1 cellular context compared by ENCODE assay signal in genomic region chr3:127113571-127113891, GRCh38.
TF ChIP-seq lines count a peak whose summit lies in the region.

No MANE protein-coding gene starts in this region.

TF ChIP-seq in HepG2, 621 proteins besides CTCF, POLR2A, EP300 and RAD21 (continued from another document and continues in another):
- TF ChIP-seq PATZ1 (CRISPR knock-in tag; IDR thresholded peaks at IDR 0.05): peak; percentile 67
- TF ChIP-seq SYNCRIP (IDR thresholded peaks at IDR 0.05; ENCODE audit: insufficient read depth, low read depth, low read length): no peak
- no peak for TF ChIP-seq ZNF7 (CRISPR knock-in tag; IDR thresholded peaks at IDR 0.05)
- no peak for TF ChIP-seq FOXP1 (IDR thresholded peaks at IDR 0.05)
- TF ChIP-seq FOXP1 (CRISPR knock-in tag; IDR thresholded peaks at IDR 0.05): peak; percentile 65
- no peak for TF ChIP-seq ARHGAP35 (CRISPR knock-in tag; IDR thresholded peaks at IDR 0.05; ENCODE audit: borderline replicate concordance)
- TF ChIP-seq, protein P1, sequence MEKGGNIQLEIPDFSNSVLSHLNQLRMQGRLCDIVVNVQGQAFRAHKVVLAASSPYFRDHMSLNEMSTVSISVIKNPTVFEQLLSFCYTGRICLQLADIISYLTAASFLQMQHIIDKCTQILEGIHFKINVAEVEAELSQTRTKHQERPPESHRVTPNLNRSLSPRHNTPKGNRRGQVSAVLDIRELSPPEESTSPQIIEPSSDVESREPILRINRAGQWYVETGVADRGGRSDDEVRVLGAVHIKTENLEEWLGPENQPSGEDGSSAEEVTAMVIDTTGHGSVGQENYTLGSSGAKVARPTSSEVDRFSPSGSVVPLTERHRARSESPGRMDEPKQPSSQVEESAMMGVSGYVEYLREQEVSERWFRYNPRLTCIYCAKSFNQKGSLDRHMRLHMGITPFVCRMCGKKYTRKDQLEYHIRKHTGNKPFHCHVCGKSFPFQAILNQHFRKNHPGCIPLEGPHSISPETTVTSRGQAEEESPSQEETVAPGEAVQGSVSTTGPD (CRISPR knock-in tag; IDR thresholded peaks at IDR 0.05): peak; percentile 94
- TF ChIP-seq HMG20A (CRISPR knock-in tag; IDR thresholded peaks at IDR 0.05; ENCODE audit: borderline replicate concordance): peak; percentile 75
- no peak for TF ChIP-seq YEATS4 (CRISPR knock-in tag; IDR thresholded peaks at IDR 0.05; ENCODE audit: borderline replicate concordance)
- peak; percentile 51; the same call in 1 of the 2 replicates for TF ChIP-seq PHF21A (CRISPR knock-in tag; IDR thresholded peaks at IDR 0.05)
- TF ChIP-seq PRDM10 (CRISPR knock-in tag; IDR thresholded peaks at IDR 0.05; ENCODE audit: low read depth): 0 out of 2 replicates have a peak, but pooled peaks have one; percentile 19
- TF ChIP-seq, protein P2, sequence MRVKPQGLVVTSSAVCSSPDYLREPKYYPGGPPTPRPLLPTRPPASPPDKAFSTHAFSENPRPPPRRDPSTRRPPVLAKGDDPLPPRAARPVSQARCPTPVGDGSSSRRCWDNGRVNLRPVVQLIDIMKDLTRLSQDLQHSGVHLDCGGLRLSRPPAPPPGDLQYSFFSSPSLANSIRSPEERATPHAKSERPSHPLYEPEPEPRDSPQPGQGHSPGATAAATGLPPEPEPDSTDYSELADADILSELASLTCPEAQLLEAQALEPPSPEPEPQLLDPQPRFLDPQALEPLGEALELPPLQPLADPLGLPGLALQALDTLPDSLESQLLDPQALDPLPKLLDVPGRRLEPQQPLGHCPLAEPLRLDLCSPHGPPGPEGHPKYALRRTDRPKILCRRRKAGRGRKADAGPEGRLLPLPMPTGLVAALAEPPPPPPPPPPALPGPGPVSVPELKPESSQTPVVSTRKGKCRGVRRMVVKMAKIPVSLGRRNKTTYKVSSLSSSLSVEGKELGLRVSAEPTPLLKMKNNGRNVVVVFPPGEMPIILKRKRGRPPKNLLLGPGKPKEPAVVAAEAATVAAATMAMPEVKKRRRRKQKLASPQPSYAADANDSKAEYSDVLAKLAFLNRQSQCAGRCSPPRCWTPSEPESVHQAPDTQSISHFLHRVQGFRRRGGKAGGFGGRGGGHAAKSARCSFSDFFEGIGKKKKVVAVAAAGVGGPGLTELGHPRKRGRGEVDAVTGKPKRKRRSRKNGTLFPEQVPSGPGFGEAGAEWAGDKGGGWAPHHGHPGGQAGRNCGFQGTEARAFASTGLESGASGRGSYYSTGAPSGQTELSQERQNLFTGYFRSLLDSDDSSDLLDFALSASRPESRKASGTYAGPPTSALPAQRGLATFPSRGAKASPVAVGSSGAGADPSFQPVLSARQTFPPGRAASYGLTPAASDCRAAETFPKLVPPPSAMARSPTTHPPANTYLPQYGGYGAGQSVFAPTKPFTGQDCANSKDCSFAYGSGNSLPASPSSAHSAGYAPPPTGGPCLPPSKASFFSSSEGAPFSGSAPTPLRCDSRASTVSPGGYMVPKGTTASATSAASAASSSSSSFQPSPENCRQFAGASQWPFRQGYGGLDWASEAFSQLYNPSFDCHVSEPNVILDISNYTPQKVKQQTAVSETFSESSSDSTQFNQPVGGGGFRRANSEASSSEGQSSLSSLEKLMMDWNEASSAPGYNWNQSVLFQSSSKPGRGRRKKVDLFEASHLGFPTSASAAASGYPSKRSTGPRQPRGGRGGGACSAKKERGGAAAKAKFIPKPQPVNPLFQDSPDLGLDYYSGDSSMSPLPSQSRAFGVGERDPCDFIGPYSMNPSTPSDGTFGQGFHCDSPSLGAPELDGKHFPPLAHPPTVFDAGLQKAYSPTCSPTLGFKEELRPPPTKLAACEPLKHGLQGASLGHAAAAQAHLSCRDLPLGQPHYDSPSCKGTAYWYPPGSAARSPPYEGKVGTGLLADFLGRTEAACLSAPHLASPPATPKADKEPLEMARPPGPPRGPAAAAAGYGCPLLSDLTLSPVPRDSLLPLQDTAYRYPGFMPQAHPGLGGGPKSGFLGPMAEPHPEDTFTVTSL (CRISPR knock-in tag; IDR thresholded peaks at IDR 0.05; ENCODE audit: borderline replicate concordance): peak; percentile 93
- TF ChIP-seq HHEX (CRISPR knock-in tag; IDR thresholded peaks at IDR 0.05): peak; percentile 96
- TF ChIP-seq MAF1 (CRISPR knock-in tag; IDR thresholded peaks at IDR 0.05; ENCODE audit: borderline replicate concordance): no peak
- TF ChIP-seq SP5 (CRISPR knock-in tag; IDR thresholded peaks at IDR 0.05; ENCODE audit: borderline replicate concordance, low read depth): peak; percentile 46; the same call in 1 of the 2 replicates
- TF ChIP-seq, protein P3, sequence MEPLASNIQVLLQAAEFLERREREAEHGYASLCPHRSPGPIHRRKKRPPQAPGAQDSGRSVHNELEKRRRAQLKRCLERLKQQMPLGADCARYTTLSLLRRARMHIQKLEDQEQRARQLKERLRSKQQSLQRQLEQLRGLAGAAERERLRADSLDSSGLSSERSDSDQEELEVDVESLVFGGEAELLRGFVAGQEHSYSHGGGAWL (CRISPR knock-in tag; IDR thresholded peaks at IDR 0.05): 0 out of 2 replicates have a peak, but pooled peaks have one; percentile 28
- no peak for TF ChIP-seq KDM5B (CRISPR knock-in tag; IDR thresholded peaks at IDR 0.05; ENCODE audit: borderline replicate concordance)
- TF ChIP-seq ATF1 (CRISPR knock-in tag; IDR thresholded peaks at IDR 0.05): 0 out of 2 replicates have a peak, but pooled peaks have one; percentile 17
- peak; percentile 87 for TF ChIP-seq SOX13 (IDR thresholded peaks at IDR 0.05)
- TF ChIP-seq SOX13 (CRISPR knock-in tag; conservative IDR thresholded peaks at IDR 0.05 in 1 of 2, IDR thresholded peaks at IDR 0.05 in 1 of 2): peak in 1 of 2 experiments; percentile 93; a peak in 2 of 4 replicates
- no peak for TF ChIP-seq SMAD1 (CRISPR knock-in tag; IDR thresholded peaks at IDR 0.05; ENCODE audit: borderline replicate concordance, low read depth)
- peak; percentile 60; the same call in 1 of the 2 replicates for TF ChIP-seq ZNF605 (CRISPR knock-in tag; IDR thresholded peaks at IDR 0.05)
- TF ChIP-seq, protein P4, sequence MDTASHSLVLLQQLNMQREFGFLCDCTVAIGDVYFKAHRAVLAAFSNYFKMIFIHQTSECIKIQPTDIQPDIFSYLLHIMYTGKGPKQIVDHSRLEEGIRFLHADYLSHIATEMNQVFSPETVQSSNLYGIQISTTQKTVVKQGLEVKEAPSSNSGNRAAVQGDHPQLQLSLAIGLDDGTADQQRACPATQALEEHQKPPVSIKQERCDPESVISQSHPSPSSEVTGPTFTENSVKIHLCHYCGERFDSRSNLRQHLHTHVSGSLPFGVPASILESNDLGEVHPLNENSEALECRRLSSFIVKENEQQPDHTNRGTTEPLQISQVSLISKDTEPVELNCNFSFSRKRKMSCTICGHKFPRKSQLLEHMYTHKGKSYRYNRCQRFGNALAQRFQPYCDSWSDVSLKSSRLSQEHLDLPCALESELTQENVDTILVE (CRISPR knock-in tag; IDR thresholded peaks at IDR 0.05): 0 out of 2 replicates have a peak, but pooled peaks have one; percentile 17
- peak; percentile 14; the same call in 1 of the 2 replicates for TF ChIP-seq PITX1 (CRISPR knock-in tag; IDR thresholded peaks at IDR 0.05)
- TF ChIP-seq ZNF709 (CRISPR knock-in tag; IDR thresholded peaks at IDR 0.05): no peak
- TF ChIP-seq ZNF292 (CRISPR knock-in tag; IDR thresholded peaks at IDR 0.05; ENCODE audit: borderline replicate concordance, low read depth): no peak
- TF ChIP-seq FOXA1 (IDR thresholded peaks at IDR 0.05): no peak; the same call in 1 of the 2 replicates
- peak; percentile 85 for TF ChIP-seq FOXA1 (CRISPR knock-in tag; IDR thresholded peaks at IDR 0.05)
- no peak for TF ChIP-seq ZNF746 (CRISPR knock-in tag; IDR thresholded peaks at IDR 0.05)
- TF ChIP-seq FOSL2 (CRISPR knock-in tag; IDR thresholded peaks at IDR 0.05): peak; percentile 98
- peak; percentile 72; the same call in 1 of the 2 replicates for TF ChIP-seq FOXO1 (CRISPR knock-in tag; IDR thresholded peaks at IDR 0.05)
- no peak for TF ChIP-seq ZNF747 (CRISPR knock-in tag; IDR thresholded peaks at IDR 0.05; ENCODE audit: borderline replicate concordance)
- TF ChIP-seq KDM3A (CRISPR knock-in tag; IDR thresholded peaks at IDR 0.05; ENCODE audit: low read depth): no peak
- TF ChIP-seq, protein P5, sequence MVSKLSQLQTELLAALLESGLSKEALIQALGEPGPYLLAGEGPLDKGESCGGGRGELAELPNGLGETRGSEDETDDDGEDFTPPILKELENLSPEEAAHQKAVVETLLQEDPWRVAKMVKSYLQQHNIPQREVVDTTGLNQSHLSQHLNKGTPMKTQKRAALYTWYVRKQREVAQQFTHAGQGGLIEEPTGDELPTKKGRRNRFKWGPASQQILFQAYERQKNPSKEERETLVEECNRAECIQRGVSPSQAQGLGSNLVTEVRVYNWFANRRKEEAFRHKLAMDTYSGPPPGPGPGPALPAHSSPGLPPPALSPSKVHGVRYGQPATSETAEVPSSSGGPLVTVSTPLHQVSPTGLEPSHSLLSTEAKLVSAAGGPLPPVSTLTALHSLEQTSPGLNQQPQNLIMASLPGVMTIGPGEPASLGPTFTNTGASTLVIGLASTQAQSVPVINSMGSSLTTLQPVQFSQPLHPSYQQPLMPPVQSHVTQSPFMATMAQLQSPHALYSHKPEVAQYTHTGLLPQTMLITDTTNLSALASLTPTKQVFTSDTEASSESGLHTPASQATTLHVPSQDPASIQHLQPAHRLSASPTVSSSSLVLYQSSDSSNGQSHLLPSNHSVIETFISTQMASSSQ (IDR thresholded peaks at IDR 0.05; ENCODE audit: low read depth): no peak
- TF ChIP-seq, protein P5 (CRISPR knock-in tag; IDR thresholded peaks at IDR 0.05; ENCODE audit: borderline replicate concordance): peak; percentile 44; the same call in 1 of the 2 replicates
- TF ChIP-seq MIER2 (CRISPR knock-in tag; IDR thresholded peaks at IDR 0.05): 0 out of 2 replicates have a peak, but pooled peaks have one; percentile 27
- TF ChIP-seq ASH2L (IDR thresholded peaks at IDR 0.05; ENCODE audit: insufficient read length, low read depth, low read length): peak; percentile 29
- TF ChIP-seq ISL2 (CRISPR knock-in tag; IDR thresholded peaks at IDR 0.05): peak; percentile 68; the same call in 1 of the 2 replicates
- no peak for TF ChIP-seq MTF2 (CRISPR knock-in tag; IDR thresholded peaks at IDR 0.05; ENCODE audit: borderline replicate concordance)
- TF ChIP-seq, protein P6, sequence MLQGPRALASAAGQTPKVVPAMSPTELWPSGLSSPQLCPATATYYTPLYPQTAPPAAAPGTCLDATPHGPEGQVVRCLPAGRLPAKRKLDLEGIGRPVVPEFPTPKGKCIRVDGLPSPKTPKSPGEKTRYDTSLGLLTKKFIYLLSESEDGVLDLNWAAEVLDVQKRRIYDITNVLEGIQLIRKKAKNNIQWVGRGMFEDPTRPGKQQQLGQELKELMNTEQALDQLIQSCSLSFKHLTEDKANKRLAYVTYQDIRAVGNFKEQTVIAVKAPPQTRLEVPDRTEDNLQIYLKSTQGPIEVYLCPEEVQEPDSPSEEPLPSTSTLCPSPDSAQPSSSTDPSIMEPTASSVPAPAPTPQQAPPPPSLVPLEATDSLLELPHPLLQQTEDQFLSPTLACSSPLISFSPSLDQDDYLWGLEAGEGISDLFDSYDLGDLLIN (CRISPR knock-in tag; IDR thresholded peaks at IDR 0.05; ENCODE audit: borderline replicate concordance): no peak
- TF ChIP-seq MBD4 (IDR thresholded peaks at IDR 0.05; ENCODE audit: borderline replicate concordance, low read length): no peak
- no peak for TF ChIP-seq HNRNPH1 (optimal IDR thresholded peaks at IDR 0.05; ENCODE audit: low read depth, low read length)
